1 cellular context compared by ENCODE assay signal in the genomic region with DNA sequence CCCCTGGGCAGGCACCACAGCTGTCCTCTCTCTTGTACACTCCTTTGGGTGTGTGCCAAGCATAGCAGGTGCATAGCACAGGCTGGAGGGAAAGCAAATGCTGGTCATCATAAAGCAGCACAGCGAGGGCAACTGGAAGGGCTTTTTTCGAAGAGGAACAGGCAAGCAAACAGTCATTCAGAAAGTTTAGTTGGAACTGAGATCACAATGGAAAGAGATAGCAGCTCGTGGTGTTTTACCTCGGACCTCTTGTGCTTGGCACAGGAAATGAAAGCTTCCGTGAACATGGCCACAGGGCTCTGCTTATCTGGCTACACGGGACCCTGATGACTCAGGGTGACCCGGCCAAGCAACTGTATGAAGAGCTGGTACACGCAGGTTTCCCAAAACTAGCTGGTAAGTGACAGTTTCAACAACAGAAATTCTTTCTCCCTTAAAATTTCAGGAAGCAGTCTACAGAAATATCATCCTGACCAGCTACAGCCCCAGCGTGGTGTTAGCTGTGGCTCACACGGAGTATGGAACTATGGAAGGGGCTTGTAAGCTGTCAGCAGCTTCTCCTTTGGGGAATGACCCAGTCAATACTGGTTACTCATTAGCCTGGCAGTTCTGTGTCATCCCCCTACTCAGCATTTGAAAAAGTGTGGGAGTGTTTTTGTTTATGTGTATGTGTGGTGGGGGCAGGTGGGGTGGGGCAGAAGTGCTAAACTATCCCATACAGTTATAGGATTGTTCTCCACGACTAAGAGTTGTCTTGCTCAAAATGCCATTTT.
TF ChIP-seq lines count a peak whose summit lies in the region.

No MANE protein-coding gene starts in this region.

TF ChIP-seq in K562, 482 proteins besides CTCF, POLR2A, EP300 and RAD21 (continues in another document):
- TF ChIP-seq ZNF436 (CRISPR knock-in tag; IDR thresholded peaks at IDR 0.05) (no peak), ZNF134 (CRISPR knock-in tag; conservative IDR thresholded peaks at IDR 0.05) (0 out of 2 replicates have a peak, but pooled peaks have one; percentile 24), THAP7 (CRISPR knock-in tag; IDR thresholded peaks at IDR 0.05) (no peak), XRCC3 (IDR thresholded peaks at IDR 0.05) (no peak), ZBTB12 (CRISPR knock-in tag; IDR thresholded peaks at IDR 0.05) (no peak), ZEB2 (IDR thresholded peaks at IDR 0.05) (0 out of 2 replicates have a peak, but pooled peaks have one; percentile 19), FOXA1 (IDR thresholded peaks at IDR 0.05; ENCODE audit: borderline replicate concordance) (no peak), SIRT6 (IDR thresholded peaks at IDR 0.05; ENCODE audit: low read depth, low read length) (no peak), POLR3A (IDR thresholded peaks at IDR 0.05; ENCODE audit: borderline replicate concordance, extremely low read depth, insufficient read depth, insufficient read length) (no peak), SMC3 (conservative IDR thresholded peaks at IDR 0.05; ENCODE audit: insufficient read depth, low read depth, low read length) (no peak), SLC30A9 (CRISPR knock-in tag; IDR thresholded peaks at IDR 0.05) (no peak), ARID2 (IDR thresholded peaks at IDR 0.05) (no peak), JUND (IDR thresholded peaks at IDR 0.05; ENCODE audit: borderline replicate concordance, low read depth, low read length) (peak; percentile 93), JUND (tag; IDR thresholded peaks at IDR 0.05; ENCODE audit: borderline replicate concordance, low read depth, low read length) (peak; percentile 90; the same call in 2 of the 3 replicates), ZC3H11A (IDR thresholded peaks at IDR 0.05; ENCODE audit: low read depth, low read length) (no peak), ZBTB9 (CRISPR knock-in tag; IDR thresholded peaks at IDR 0.05) (no peak), PHF21A (IDR thresholded peaks at IDR 0.05; ENCODE audit: borderline replicate concordance, low read depth) (no peak), ZNF384 (IDR thresholded peaks at IDR 0.05; ENCODE audit: low read depth, low read length) (no peak), TRIM28 (IDR thresholded peaks at IDR 0.05) (0 out of 2 replicates have a peak, but pooled peaks have one; percentile 22), PHB (CRISPR knock-in tag; IDR thresholded peaks at IDR 0.05) (no peak), RBM17 (IDR thresholded peaks at IDR 0.05; ENCODE audit: borderline replicate concordance, low read depth, low read length) (no peak), HIVEP1 (CRISPR knock-in tag; IDR thresholded peaks at IDR 0.05) (no peak), ZNF23 (CRISPR knock-in tag; IDR thresholded peaks at IDR 0.05) (no peak), SIN3B (IDR thresholded peaks at IDR 0.05; ENCODE audit: low read depth) (no peak), FOXA3 (CRISPR knock-in tag; conservative IDR thresholded peaks at IDR 0.05 in 1 of 2, IDR thresholded peaks at IDR 0.05 in 1 of 2) (no peak; a peak in 1 of 4 replicates), MAFG (tag; conservative IDR thresholded peaks at IDR 0.05) (0 out of 2 replicates have a peak, but pooled peaks have one; percentile 5), HNRNPL (IDR thresholded peaks at IDR 0.05; ENCODE audit: low read depth, low read length) (no peak), ZNF280B (CRISPR knock-in tag; IDR thresholded peaks at IDR 0.05) (no peak)
- TF ChIP-seq, protein P1, sequence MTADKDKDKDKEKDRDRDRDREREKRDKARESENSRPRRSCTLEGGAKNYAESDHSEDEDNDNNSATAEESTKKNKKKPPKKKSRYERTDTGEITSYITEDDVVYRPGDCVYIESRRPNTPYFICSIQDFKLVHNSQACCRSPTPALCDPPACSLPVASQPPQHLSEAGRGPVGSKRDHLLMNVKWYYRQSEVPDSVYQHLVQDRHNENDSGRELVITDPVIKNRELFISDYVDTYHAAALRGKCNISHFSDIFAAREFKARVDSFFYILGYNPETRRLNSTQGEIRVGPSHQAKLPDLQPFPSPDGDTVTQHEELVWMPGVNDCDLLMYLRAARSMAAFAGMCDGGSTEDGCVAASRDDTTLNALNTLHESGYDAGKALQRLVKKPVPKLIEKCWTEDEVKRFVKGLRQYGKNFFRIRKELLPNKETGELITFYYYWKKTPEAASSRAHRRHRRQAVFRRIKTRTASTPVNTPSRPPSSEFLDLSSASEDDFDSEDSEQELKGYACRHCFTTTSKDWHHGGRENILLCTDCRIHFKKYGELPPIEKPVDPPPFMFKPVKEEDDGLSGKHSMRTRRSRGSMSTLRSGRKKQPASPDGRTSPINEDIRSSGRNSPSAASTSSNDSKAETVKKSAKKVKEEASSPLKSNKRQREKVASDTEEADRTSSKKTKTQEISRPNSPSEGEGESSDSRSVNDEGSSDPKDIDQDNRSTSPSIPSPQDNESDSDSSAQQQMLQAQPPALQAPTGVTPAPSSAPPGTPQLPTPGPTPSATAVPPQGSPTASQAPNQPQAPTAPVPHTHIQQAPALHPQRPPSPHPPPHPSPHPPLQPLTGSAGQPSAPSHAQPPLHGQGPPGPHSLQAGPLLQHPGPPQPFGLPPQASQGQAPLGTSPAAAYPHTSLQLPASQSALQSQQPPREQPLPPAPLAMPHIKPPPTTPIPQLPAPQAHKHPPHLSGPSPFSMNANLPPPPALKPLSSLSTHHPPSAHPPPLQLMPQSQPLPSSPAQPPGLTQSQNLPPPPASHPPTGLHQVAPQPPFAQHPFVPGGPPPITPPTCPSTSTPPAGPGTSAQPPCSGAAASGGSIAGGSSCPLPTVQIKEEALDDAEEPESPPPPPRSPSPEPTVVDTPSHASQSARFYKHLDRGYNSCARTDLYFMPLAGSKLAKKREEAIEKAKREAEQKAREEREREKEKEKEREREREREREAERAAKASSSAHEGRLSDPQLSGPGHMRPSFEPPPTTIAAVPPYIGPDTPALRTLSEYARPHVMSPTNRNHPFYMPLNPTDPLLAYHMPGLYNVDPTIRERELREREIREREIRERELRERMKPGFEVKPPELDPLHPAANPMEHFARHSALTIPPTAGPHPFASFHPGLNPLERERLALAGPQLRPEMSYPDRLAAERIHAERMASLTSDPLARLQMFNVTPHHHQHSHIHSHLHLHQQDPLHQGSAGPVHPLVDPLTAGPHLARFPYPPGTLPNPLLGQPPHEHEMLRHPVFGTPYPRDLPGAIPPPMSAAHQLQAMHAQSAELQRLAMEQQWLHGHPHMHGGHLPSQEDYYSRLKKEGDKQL (CRISPR knock-in tag; IDR thresholded peaks at IDR 0.05; ENCODE audit: borderline replicate concordance) = no peak
- TF ChIP-seq, protein P2, sequence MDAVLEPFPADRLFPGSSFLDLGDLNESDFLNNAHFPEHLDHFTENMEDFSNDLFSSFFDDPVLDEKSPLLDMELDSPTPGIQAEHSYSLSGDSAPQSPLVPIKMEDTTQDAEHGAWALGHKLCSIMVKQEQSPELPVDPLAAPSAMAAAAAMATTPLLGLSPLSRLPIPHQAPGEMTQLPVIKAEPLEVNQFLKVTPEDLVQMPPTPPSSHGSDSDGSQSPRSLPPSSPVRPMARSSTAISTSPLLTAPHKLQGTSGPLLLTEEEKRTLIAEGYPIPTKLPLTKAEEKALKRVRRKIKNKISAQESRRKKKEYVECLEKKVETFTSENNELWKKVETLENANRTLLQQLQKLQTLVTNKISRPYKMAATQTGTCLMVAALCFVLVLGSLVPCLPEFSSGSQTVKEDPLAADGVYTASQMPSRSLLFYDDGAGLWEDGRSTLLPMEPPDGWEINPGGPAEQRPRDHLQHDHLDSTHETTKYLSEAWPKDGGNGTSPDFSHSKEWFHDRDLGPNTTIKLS (IDR thresholded peaks at IDR 0.05; ENCODE audit: borderline replicate concordance, low read depth) = 0 out of 2 replicates have a peak, but pooled peaks have one; percentile 33
- TF ChIP-seq, protein P3, sequence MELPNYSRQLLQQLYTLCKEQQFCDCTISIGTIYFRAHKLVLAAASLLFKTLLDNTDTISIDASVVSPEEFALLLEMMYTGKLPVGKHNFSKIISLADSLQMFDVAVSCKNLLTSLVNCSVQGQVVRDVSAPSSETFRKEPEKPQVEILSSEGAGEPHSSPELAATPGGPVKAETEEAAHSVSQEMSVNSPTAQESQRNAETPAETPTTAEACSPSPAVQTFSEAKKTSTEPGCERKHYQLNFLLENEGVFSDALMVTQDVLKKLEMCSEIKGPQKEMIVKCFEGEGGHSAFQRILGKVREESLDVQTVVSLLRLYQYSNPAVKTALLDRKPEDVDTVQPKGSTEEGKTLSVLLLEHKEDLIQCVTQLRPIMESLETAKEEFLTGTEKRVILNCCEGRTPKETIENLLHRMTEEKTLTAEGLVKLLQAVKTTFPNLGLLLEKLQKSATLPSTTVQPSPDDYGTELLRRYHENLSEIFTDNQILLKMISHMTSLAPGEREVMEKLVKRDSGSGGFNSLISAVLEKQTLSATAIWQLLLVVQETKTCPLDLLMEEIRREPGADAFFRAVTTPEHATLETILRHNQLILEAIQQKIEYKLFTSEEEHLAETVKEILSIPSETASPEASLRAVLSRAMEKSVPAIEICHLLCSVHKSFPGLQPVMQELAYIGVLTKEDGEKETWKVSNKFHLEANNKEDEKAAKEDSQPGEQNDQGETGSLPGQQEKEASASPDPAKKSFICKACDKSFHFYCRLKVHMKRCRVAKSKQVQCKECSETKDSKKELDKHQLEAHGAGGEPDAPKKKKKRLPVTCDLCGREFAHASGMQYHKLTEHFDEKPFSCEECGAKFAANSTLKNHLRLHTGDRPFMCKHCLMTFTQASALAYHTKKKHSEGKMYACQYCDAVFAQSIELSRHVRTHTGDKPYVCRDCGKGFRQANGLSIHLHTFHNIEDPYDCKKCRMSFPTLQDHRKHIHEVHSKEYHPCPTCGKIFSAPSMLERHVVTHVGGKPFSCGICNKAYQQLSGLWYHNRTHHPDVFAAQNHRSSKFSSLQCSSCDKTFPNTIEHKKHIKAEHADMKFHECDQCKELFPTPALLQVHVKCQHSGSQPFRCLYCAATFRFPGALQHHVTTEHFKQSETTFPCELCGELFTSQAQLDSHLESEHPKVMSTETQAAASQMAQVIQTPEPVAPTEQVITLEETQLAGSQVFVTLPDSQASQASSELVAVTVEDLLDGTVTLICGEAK (IDR thresholded peaks at IDR 0.05) = peak; percentile 64
- TF ChIP-seq, protein P3 (CRISPR knock-in tag; IDR thresholded peaks at IDR 0.05) = no peak
